15 cellular contexts compared by ENCODE assay signal in genomic region chr16:404971-405486, GRCh38.
"Had no signal": no experiment of that assay in that cellular context is flagged by ENCODE, and none has a peak within 500 bp of the region (broad histone marks: within the 10 kb centered on the region; RNA-seq: fewer than 3 reads in every experiment).

No MANE protein-coding gene starts in this region.

- H3K27me3 ChIP-seq: esophagus muscularis mucosa, tibial artery, vagina had no signal

- DNase-seq: activated CD4-positive, alpha-beta memory T cell treated with anti-CD3 and anti-CD28 coated beads, Interleukin-2, amount 10 ng/mL, durations not matched to agents 7 days and 5 days; activated CD4-positive, alpha-beta T cell treated with anti-CD3 and anti-CD28 coated beads for 36 hours; activated gamma-delta T cell; activated T-cell treated with anti-CD3 and anti-CD28 coated beads, Interleukin-2, amount 50 U/mL, for 48 hours; amygdala; glutamatergic neuron; mucosa of descending colon; naive thymus-derived CD8-positive, alpha-beta T cell; nucleus accumbens; right cardiac atrium; tibial artery had no signal

- H3K27ac ChIP-seq: esophagus muscularis mucosa, tibial artery, vagina, VCaP had no signal

- ATAC-seq: activated CD4-positive, alpha-beta T cell treated with anti-CD3 and anti-CD28 coated beads for 36 hours; mucosa of descending colon; naive thymus-derived CD8-positive, alpha-beta T cell; right cardiac atrium had no signal

- H3K9me3 ChIP-seq: esophagus muscularis mucosa, mucosa of descending colon, tibial artery, vagina had no signal

- H3K4me3 ChIP-seq: esophagus muscularis mucosa, mucosa of descending colon, smooth muscle cell, tibial artery, vagina had no signal

- H3K36me3 ChIP-seq: vagina had no signal
